ENCODE assay signal across 2 cellular contexts in the genomic region with DNA sequence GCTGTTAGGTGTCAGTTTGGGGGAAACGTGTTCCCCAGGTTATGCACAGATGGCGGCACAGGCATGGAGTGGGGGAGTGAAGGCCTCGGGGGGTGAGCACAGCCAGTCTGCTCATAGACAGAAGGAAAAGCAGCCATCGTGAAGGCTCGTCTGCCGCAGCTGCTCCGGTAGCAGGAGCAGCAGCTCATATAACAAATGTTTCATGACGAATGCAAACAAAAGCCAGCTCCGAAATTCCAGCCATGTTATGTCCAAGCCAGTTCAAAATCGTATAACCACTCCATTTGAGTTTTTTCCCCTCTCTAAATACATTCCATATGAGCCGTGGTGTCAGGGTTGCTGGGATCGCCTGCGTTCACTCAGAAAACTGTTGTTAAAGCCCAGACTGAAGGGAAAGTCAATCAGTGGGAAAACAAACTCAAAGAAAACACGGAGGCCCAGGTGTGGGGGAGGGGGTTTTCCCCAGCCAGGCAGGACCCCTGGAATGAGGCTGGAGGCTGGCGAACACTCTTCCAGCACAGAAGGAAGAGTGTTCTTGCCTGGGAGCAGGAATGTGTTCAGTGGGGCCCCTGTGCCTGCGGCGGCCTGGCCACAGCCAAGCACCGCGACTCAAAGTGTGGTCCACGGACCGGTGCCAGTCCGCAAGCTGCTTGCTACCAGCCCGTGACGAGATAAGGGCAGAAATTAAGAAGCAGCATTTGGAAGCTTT.
TF ChIP-seq lines count a peak whose summit lies in the region.

No MANE protein-coding gene starts in this region.

TF ChIP-seq in A549, 52 proteins besides CTCF, POLR2A, EP300 and RAD21 (continued from another document):
- TF ChIP-seq, protein P1, sequence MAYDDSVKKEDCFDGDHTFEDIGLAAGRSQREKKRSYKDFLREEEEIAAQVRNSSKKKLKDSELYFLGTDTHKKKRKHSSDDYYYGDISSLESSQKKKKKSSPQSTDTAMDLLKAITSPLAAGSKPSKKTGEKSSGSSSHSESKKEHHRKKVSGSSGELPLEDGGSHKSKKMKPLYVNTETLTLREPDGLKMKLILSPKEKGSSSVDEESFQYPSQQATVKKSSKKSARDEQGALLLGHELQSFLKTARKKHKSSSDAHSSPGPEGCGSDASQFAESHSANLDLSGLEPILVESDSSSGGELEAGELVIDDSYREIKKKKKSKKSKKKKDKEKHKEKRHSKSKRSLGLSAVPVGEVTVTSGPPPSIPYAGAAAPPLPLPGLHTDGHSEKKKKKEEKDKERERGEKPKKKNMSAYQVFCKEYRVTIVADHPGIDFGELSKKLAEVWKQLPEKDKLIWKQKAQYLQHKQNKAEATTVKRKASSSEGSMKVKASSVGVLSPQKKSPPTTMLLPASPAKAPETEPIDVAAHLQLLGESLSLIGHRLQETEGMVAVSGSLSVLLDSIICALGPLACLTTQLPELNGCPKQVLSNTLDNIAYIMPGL (CRISPR knock-in tag; IDR thresholded peaks at IDR 0.05; ENCODE audit: borderline replicate concordance), result no peak
- TF ChIP-seq, protein P2, sequence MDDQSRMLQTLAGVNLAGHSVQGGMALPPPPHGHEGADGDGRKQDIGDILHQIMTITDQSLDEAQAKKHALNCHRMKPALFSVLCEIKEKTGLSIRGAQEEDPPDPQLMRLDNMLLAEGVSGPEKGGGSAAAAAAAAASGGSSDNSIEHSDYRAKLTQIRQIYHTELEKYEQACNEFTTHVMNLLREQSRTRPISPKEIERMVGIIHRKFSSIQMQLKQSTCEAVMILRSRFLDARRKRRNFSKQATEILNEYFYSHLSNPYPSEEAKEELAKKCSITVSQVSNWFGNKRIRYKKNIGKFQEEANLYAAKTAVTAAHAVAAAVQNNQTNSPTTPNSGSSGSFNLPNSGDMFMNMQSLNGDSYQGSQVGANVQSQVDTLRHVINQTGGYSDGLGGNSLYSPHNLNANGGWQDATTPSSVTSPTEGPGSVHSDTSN (IDR thresholded peaks at IDR 0.05), result no peak
- TF ChIP-seq RFX5 (IDR thresholded peaks at IDR 0.05), result no peak
- TF ChIP-seq, protein P3, sequence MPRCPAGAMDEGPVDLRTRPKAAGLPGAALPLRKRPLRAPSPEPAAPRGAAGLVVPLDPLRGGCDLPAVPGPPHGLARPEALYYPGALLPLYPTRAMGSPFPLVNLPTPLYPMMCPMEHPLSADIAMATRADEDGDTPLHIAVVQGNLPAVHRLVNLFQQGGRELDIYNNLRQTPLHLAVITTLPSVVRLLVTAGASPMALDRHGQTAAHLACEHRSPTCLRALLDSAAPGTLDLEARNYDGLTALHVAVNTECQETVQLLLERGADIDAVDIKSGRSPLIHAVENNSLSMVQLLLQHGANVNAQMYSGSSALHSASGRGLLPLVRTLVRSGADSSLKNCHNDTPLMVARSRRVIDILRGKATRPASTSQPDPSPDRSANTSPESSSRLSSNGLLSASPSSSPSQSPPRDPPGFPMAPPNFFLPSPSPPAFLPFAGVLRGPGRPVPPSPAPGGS (IDR thresholded peaks at IDR 0.05), result no peak
- no peak for TF ChIP-seq HOXB5 (CRISPR knock-in tag; IDR thresholded peaks at IDR 0.05)
- TF ChIP-seq MAFK (IDR thresholded peaks at IDR 0.05; ENCODE audit: partially characterized antibody), result no peak
- no peak for TF ChIP-seq FOSL2 (IDR thresholded peaks at IDR 0.05)
- TF ChIP-seq FOSL2 (CRISPR knock-in tag; IDR thresholded peaks at IDR 0.05), result no peak
- no peak for TF ChIP-seq SREBF2 (IDR thresholded peaks at IDR 0.05)
- TF ChIP-seq HDAC2 (IDR thresholded peaks at IDR 0.05), result no peak
- no peak for TF ChIP-seq EHF (CRISPR knock-in tag; IDR thresholded peaks at IDR 0.05)
- no peak for TF ChIP-seq POLR2AphosphoS2 (conservative IDR thresholded peaks at IDR 0.05; ENCODE audit: low read length)

TF ChIP-seq in IMR-90, 13 proteins besides CTCF, POLR2A, EP300 and RAD21 (continued from another document):
- TF ChIP-seq, protein P4, sequence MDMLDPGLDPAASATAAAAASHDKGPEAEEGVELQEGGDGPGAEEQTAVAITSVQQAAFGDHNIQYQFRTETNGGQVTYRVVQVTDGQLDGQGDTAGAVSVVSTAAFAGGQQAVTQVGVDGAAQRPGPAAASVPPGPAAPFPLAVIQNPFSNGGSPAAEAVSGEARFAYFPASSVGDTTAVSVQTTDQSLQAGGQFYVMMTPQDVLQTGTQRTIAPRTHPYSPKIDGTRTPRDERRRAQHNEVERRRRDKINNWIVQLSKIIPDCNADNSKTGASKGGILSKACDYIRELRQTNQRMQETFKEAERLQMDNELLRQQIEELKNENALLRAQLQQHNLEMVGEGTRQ (IDR thresholded peaks at IDR 0.05; ENCODE audit: low read depth, low read length), result no peak
- no peak for TF ChIP-seq CEBPB (IDR thresholded peaks at IDR 0.05; ENCODE audit: low read depth, low read length)
- TF ChIP-seq FOS (IDR thresholded peaks at IDR 0.05; ENCODE audit: low read depth, low read length), result no peak
- no peak for TF ChIP-seq CHD1 (IDR thresholded peaks at IDR 0.05; ENCODE audit: low read depth, low read length)
